Comparison of ENCODE assay signal across 31 cellular contexts in genomic region chr3:34568766-34569165, GRCh38.
"Had no signal": no experiment of that assay in that cellular context is flagged by ENCODE, and none has a peak within 500 bp of the region (broad histone marks: within the 10 kb centered on the region; RNA-seq: fewer than 3 reads in every experiment).

No MANE protein-coding gene starts in this region.

- H3K4me3 ChIP-seq: ascending aorta, esophagus squamous epithelium, hepatocyte, lower lobe of right lung, neural progenitor cell, right lobe of liver, testis, transverse colon had no signal

- H3K27ac Mint-ChIP-seq: activated CD4-positive, alpha-beta memory T cell treated with anti-CD3 and anti-CD28 coated beads for 36 hours; activated CD4-positive, alpha-beta T cell treated with anti-CD3 and anti-CD28 coated beads, Interleukin-2, amount 10 ng/mL, durations not matched to agents 24 days and 14 days; activated naive CD4-positive, alpha-beta T cell treated with anti-CD3 and anti-CD28 coated beads, Interleukin-2, amount 10 ng/mL, durations not matched to agents 7 days and 5 days; activated naive CD8-positive, alpha-beta T cell treated with anti-CD3 and anti-CD28 coated beads, Interleukin-2, amount 10 ng/mL, durations not matched to agents 7 days and 5 days; dendritic cell treated with granulocyte-macrophage colony-stimulating factor and Interleukin-4, amounts not matched to agents 40 ng/mL and 50 ng/mL, for 4 days; natural killer cell; neural progenitor cell; T-helper 17 cell had no signal

- H3K4me3 Mint-ChIP-seq: activated CD4-positive, alpha-beta memory T cell treated with anti-CD3 and anti-CD28 coated beads for 36 hours; activated CD4-positive, alpha-beta T cell treated with anti-CD3 and anti-CD28 coated beads, Interleukin-2, amount 10 ng/mL, durations not matched to agents 24 days and 14 days; activated naive CD4-positive, alpha-beta T cell treated with anti-CD3 and anti-CD28 coated beads, Interleukin-2, amount 10 ng/mL, durations not matched to agents 7 days and 5 days; activated naive CD8-positive, alpha-beta T cell treated with anti-CD3 and anti-CD28 coated beads, Interleukin-2, amount 10 ng/mL, durations not matched to agents 7 days and 5 days; dendritic cell treated with granulocyte-macrophage colony-stimulating factor and Interleukin-4, amounts not matched to agents 40 ng/mL and 50 ng/mL, for 4 days; natural killer cell; neural progenitor cell; T-helper 17 cell had no signal

- FAIRE-seq: frontal cortex, kidney, urothelium cell line had no signal

- H3K4me1 ChIP-seq: esophagus squamous epithelium, lower lobe of right lung, right lobe of liver, testis, transverse colon had no signal

- H2AFZ ChIP-seq: hepatocyte, neural progenitor cell had no signal

- H3K9ac ChIP-seq: neural progenitor cell had no signal

- H3K4me2 ChIP-seq: hepatocyte, neural progenitor cell had no signal

- H3K36me3 ChIP-seq: ascending aorta, brain microvascular endothelial cell, esophagus squamous epithelium, lower lobe of right lung, neural progenitor cell, right lobe of liver, transverse colon, WERI-Rb-1 had no signal

- H3K36me3 Mint-ChIP-seq: activated CD4-positive, alpha-beta memory T cell treated with anti-CD3 and anti-CD28 coated beads for 36 hours; activated naive CD4-positive, alpha-beta T cell treated with anti-CD3 and anti-CD28 coated beads, Interleukin-2, amount 10 ng/mL, durations not matched to agents 7 days and 5 days; activated naive CD8-positive, alpha-beta T cell treated with anti-CD3 and anti-CD28 coated beads, Interleukin-2, amount 10 ng/mL, durations not matched to agents 7 days and 5 days; natural killer cell; neural progenitor cell had no signal

- DNase-seq: activated CD4-positive, alpha-beta memory T cell treated with anti-CD3 and anti-CD28 coated beads for 36 hours; activated CD4-positive, alpha-beta T cell treated with anti-CD3 and anti-CD28 coated beads, Interleukin-2, amount 10 ng/mL, durations not matched to agents 24 days and 14 days; activated CD4-positive, CD25-positive, alpha-beta regulatory T cell treated with anti-CD3 and anti-CD28 coated beads, Interleukin-2, amount 50 U/mL, for 72 hours; activated CD8-positive, alpha-beta memory T cell treated with anti-CD3 and anti-CD28 coated beads, Interleukin-2, amount 50 U/mL, for 4 hours; activated gamma-delta T cell; activated naive CD4-positive, alpha-beta T cell treated with anti-CD3 and anti-CD28 coated beads, Interleukin-2, amount 10 ng/mL, durations not matched to agents 7 days and 5 days; activated naive CD8-positive, alpha-beta T cell treated with anti-CD3 and anti-CD28 coated beads, Interleukin-2, amount 10 ng/mL, durations not matched to agents 7 days and 5 days; activated T-cell treated with anti-CD3 and anti-CD28 coated beads, Interleukin-2, amount 50 U/mL, for 1 hour; brain microvascular endothelial cell; central memory CD4-positive, alpha-beta T cell; esophagus squamous epithelium; kidney; lower lobe of right lung; mesenchymal stem cell; natural killer cell; occipital lobe; right lobe of liver; stimulated activated CD4-positive, alpha-beta T cell treated with anti-CD3 and anti-CD28 coated beads, Interleukin-2, amount 100 ng/mL, for 48 hours; stimulated activated naive CD8-positive, alpha-beta T cell treated with anti-CD3 and anti-CD28 coated beads, Interleukin-15, Interleukin-2, amounts not matched to agents 100 U/mL and 50 U/mL, for 24 hours; T-helper 17 cell; T1000; testis; transverse colon; WERI-Rb-1 had no signal

- ATAC-seq: lower lobe of right lung; natural killer cell; right lobe of liver; stimulated activated naive CD8-positive, alpha-beta T cell treated with anti-CD3 and anti-CD28 coated beads, Interleukin-15, Interleukin-2, amounts not matched to agents 100 U/mL and 50 U/mL, for 24 hours; T-helper 17 cell had no signal

- H3K79me2 ChIP-seq: hepatocyte had no signal

- H3K27me3 ChIP-seq: ascending aorta, brain microvascular endothelial cell, esophagus squamous epithelium, hepatocyte, neural progenitor cell, right lobe of liver, testis, transverse colon had no signal

- H3K9me3 ChIP-seq: esophagus squamous epithelium, lower lobe of right lung, right lobe of liver, testis, transverse colon had no signal

- H3K4me1 Mint-ChIP-seq: activated CD4-positive, alpha-beta T cell treated with anti-CD3 and anti-CD28 coated beads, Interleukin-2, amount 10 ng/mL, durations not matched to agents 24 days and 14 days; activated naive CD4-positive, alpha-beta T cell treated with anti-CD3 and anti-CD28 coated beads, Interleukin-2, amount 10 ng/mL, durations not matched to agents 7 days and 5 days; activated naive CD8-positive, alpha-beta T cell treated with anti-CD3 and anti-CD28 coated beads, Interleukin-2, amount 10 ng/mL, durations not matched to agents 7 days and 5 days; natural killer cell; neural progenitor cell; T-helper 17 cell had no signal

- H3K27me3 Mint-ChIP-seq: activated CD4-positive, alpha-beta memory T cell treated with anti-CD3 and anti-CD28 coated beads for 36 hours; activated CD4-positive, alpha-beta T cell treated with anti-CD3 and anti-CD28 coated beads, Interleukin-2, amount 10 ng/mL, durations not matched to agents 24 days and 14 days; activated naive CD4-positive, alpha-beta T cell treated with anti-CD3 and anti-CD28 coated beads, Interleukin-2, amount 10 ng/mL, durations not matched to agents 7 days and 5 days; activated naive CD8-positive, alpha-beta T cell treated with anti-CD3 and anti-CD28 coated beads, Interleukin-2, amount 10 ng/mL, durations not matched to agents 7 days and 5 days; dendritic cell treated with granulocyte-macrophage colony-stimulating factor and Interleukin-4, amounts not matched to agents 40 ng/mL and 50 ng/mL, for 4 days; T-helper 17 cell had no signal

- H3K27ac ChIP-seq: ascending aorta, brain microvascular endothelial cell, epithelial cell of prostate, esophagus squamous epithelium, hepatocyte, lower lobe of right lung, neural progenitor cell, right lobe of liver, testis, transverse colon, WERI-Rb-1 had no signal
